ENCODE assay signal across 8 cellular contexts in genomic region chr14:74945852-74946658, GRCh38. TPM values are rescaled to one million over a fixed set of nuclear protein-coding genes. Genes with fewer than 3 reads are reported as not detected.
DNase-seq lines count a peak whose midpoint lies in the region; ATAC-seq and TF ChIP-seq lines count a peak whose summit lies in the region.

No MANE protein-coding gene starts in this region.

- no peaks in the 10 kb centered on the region for H3K9me3 Mint-ChIP-seq in CD4-positive, CD25-positive, alpha-beta regulatory T cell

- no peaks in the 10 kb centered on the region for H3K9me3 ChIP-seq in CD4-positive, CD25-positive, alpha-beta regulatory T cell (ENCODE audit: control insufficient read depth in 2 of 2, low read length in 2 of 2)
- no peaks in the 10 kb centered on the region for H3K9me3 ChIP-seq in lung (ENCODE audit: control insufficient read depth in 2 of 2, insufficient read depth in 1 of 2, low read length in 1 of 2)

- H3K36me3 ChIP-seq in CD4-positive, CD25-positive, alpha-beta regulatory T cell (ENCODE audit: control insufficient read depth, insufficient read depth, low read length): no peaks in the 10 kb centered on the region
- H3K36me3 ChIP-seq in lung (ENCODE audit: control insufficient read depth in 2 of 2, insufficient read depth in 2 of 2, low read length in 2 of 2): peaks cover 0 to 2% of the 10 kb centered on the region in 2 donors

- peak; percentile 87 for TF ChIP-seq CTCF in lung (IDR thresholded peaks at IDR 0.05; ENCODE audit: control extremely low read depth, extremely low read depth)

- H3K36me3 Mint-ChIP-seq in CD4-positive, CD25-positive, alpha-beta regulatory T cell: no peaks in the 10 kb centered on the region

- H3K27me3 ChIP-seq in CD4-positive, CD25-positive, alpha-beta regulatory T cell (ENCODE audit: control insufficient read depth, insufficient read depth, low read length): no peaks in the 10 kb centered on the region
- no peaks in the 10 kb centered on the region for H3K27me3 ChIP-seq in lung (ENCODE audit: control insufficient read depth, insufficient read depth)

- DNase-seq in CD4-positive, CD25-positive, alpha-beta regulatory T cell: peak; percentile 59 to 69 (median 62)
- DNase-seq in HCEC 1CT (peak; percentile 52), NCI-H526 (lab: John Stamatoyannopoulos, UW) (peak; percentile 30 to 87), dedifferentiated amniotic fluid mesenchymal stem cell (ENCODE audit: extremely low spot score) (peak; percentile 55), lung (ENCODE audit: low spot score) (peak; percentile 77), GOT3 (lab: John Stamatoyannopoulos, UW) (no peak)
- peak; percentile 73 for DNase-seq in activated CD4-positive, alpha-beta T cell treated with anti-CD3 and anti-CD28 coated beads, Interleukin-2, amount 50 U/mL, for 1 hour
- DNase-seq in stimulated activated CD8-positive, alpha-beta memory T cell treated with anti-CD3 and anti-CD28 coated beads, Interleukin-12 subunit alpha, Interleukin-12 subunit beta, amount 100 ng/mL, for 24 hours (ENCODE audit: extremely low read depth): peak; percentile 32

- H3K27ac Mint-ChIP-seq in CD4-positive, CD25-positive, alpha-beta regulatory T cell: peak overlapping the region in 2 of 3 donors; percentile 9 to 93

- peaks cover 9 to 31% (median 19%) of the 10 kb centered on the region in 4 donors for H3K4me1 Mint-ChIP-seq in CD4-positive, CD25-positive, alpha-beta regulatory T cell

- H3K27me3 Mint-ChIP-seq in CD4-positive, CD25-positive, alpha-beta regulatory T cell: peaks cover 6% of the 10 kb centered on the region

- H3K4me1 ChIP-seq in CD4-positive, CD25-positive, alpha-beta regulatory T cell (ENCODE audit: control insufficient read depth, insufficient read depth, low read length, poor library complexity, severe bottlenecking): peaks cover 28% of the 10 kb centered on the region
- peaks cover 3 to 17% of the 10 kb centered on the region in 2 donors for H3K4me1 ChIP-seq in lung (ENCODE audit: control insufficient read depth in 2 of 2, insufficient read depth in 2 of 2, low read length in 2 of 2)

- H3K27ac ChIP-seq in CD4-positive, CD25-positive, alpha-beta regulatory T cell (ENCODE audit: insufficient read depth, low read length, poor library complexity, severe bottlenecking): no peak overlapping the region
- H3K27ac ChIP-seq in lung (ENCODE audit: low read depth in 1 of 2, low read length in 1 of 2): no peak overlapping the region

- peak; percentile 65 to 75 for ATAC-seq in CD4-positive, CD25-positive, alpha-beta regulatory T cell (ENCODE audit: low read depth in 2 of 2)
- peak; percentile 70 for ATAC-seq in lung (ENCODE audit: insufficient read depth, low FRiP score)

- 39 to 42% methylated on average over 16 to 17 of the region's 17 CpGs for WGBS in lung, 2 donors

- H3K4me3 Mint-ChIP-seq in CD4-positive, CD25-positive, alpha-beta regulatory T cell: peak overlapping the region in 2 of 4 donors; percentile 74 to 84

- H3K4me3 ChIP-seq in CD4-positive, CD25-positive, alpha-beta regulatory T cell (ENCODE audit: low read depth, low read length): no peak overlapping the region
- no peak overlapping the region for H3K4me3 ChIP-seq in lung

RNA-seq across cellular contexts. Expression of gene PGF, which starts 9.3 kb away (rescaled TPM):
- total RNA-seq in CD4-positive, CD25-positive, alpha-beta regulatory T cell: not detected
- under 1 TPM in 1 of 4 donors, not detected in 3; 0.44 TPM for polyA plus RNA-seq in CD4-positive, CD25-positive, alpha-beta regulatory T cell
- total RNA-seq in lung: 1 to 10 TPM; 4.9 to 8.7 TPM
- polyA plus RNA-seq in lung: 1 to 10 TPM; 3.0 to 10.0 TPM

RNA-seq across cellular contexts. Expression of gene RPS6KL1, which starts 23.0 kb away (rescaled TPM):
- total RNA-seq in CD4-positive, CD25-positive, alpha-beta regulatory T cell: 4.5 TPM
- 1 to 10 TPM in 2 of 4 donors, under 1 TPM in 2; 0.27 to 3.4 (median 1.4) TPM for polyA plus RNA-seq in CD4-positive, CD25-positive, alpha-beta regulatory T cell
- total RNA-seq in lung: 10 to 100 TPM in 1 of 2 donors, 1 to 10 TPM in 1; 2.2 to 13.0 TPM
- 1 to 10 TPM; 2.3 to 6.3 TPM for polyA plus RNA-seq in lung

RNA-seq across cellular contexts. Expression of gene EIF2B2, which starts 56.7 kb away (rescaled TPM):
- 24.2 TPM for total RNA-seq in CD4-positive, CD25-positive, alpha-beta regulatory T cell
- polyA plus RNA-seq in CD4-positive, CD25-positive, alpha-beta regulatory T cell: 10 to 100 TPM; 39.9 to 61.6 (median 49.8) TPM
- total RNA-seq in lung: 10 to 100 TPM; 34.7 to 35.4 TPM
- 10 to 100 TPM; 19.6 to 45.2 TPM for polyA plus RNA-seq in lung
